Comparison of ENCODE assay signal across 26 cellular contexts in the genomic region with DNA sequence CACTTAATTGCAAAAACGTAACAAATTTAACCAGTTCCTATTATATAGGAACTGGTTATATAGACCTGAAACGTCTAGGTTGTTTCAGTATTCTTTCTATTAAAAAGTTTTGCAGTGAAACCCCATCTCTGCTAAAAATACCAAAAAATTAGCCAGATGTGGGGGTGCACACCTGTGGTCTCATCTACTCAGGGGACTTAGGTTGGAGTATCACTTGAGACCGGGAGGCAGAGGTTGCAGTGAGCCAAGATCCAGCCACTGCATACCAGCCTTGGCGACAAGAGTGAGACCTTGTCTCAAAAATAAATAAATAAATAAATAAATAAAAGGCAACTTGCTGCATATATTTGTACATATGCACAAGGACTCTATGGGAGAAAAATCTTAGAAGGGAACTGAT.
"Had no signal": no experiment of that assay in that cellular context is flagged by ENCODE, and none has a peak within 500 bp of the region (broad histone marks: within the 10 kb centered on the region; RNA-seq: fewer than 3 reads in every experiment).

No MANE protein-coding gene starts in this region.

- H3K4me1 ChIP-seq: stomach, suprapubic skin, testis, thyroid gland, tibial artery, tibial nerve, transverse colon, upper lobe of left lung, upper lobe of right lung, uterus, vagina had no signal

- H3K27me3 ChIP-seq: stomach, suprapubic skin, testis, thyroid gland, tibial artery, tibial nerve, transverse colon, upper lobe of left lung, upper lobe of right lung, uterus, vagina had no signal

- H3K27ac ChIP-seq: stomach, suprapubic skin, testis, thoracic aorta, thyroid gland, tibial artery, tibial nerve, transverse colon, upper lobe of left lung, upper lobe of right lung, uterus, vagina had no signal

- ATAC-seq: stimulated activated effector memory CD8-positive, alpha-beta T cell treated with anti-CD3 and anti-CD28 coated beads, Interleukin-12 subunit alpha, Interleukin-12 subunit beta, amount 100 ng/mL, for 72 hours; stimulated activated memory B cell treated with anti-CD40 and anti-IgM and Interleukin-4, amounts not matched to agents 10 μg/mL and 1 μg/mL and 100 μg/mL, for 72 hours; stimulated activated naive B cell treated with anti-CD40 and anti-IgM and Interleukin-4, amounts not matched to agents 10 μg/mL and 1 μg/mL and 100 μg/mL, for 72 hours; stimulated activated naive CD8-positive, alpha-beta T cell treated with anti-CD3 and anti-CD28 coated beads, Interleukin-15, amount 100 ng/mL, for 72 hours; stimulated activated naive CD8-positive, alpha-beta T cell treated with anti-CD3 and anti-CD28 coated beads, Interleukin-15, Interleukin-2, amounts not matched to agents 100 U/mL and 50 U/mL, for 24 hours; upper lobe of right lung had no signal

- H3K9me3 ChIP-seq: stomach, suprapubic skin, testis, thoracic aorta, thyroid gland, tibial artery, transverse colon, upper lobe of left lung, upper lobe of right lung, uterus, vagina had no signal

- H3K36me3 ChIP-seq: stomach, suprapubic skin, thoracic aorta, thyroid gland, tibial artery, tibial nerve, transverse colon, upper lobe of left lung, upper lobe of right lung, uterus, vagina had no signal

- H3K4me3 ChIP-seq: stomach, suprapubic skin, testis, thoracic aorta, thyroid gland, tibial artery, tibial nerve, transverse colon, upper lobe of left lung, upper lobe of right lung, uterus, vagina had no signal

- DNase-seq: stimulated activated CD4-positive, alpha-beta T cell treated with anti-CD3 and anti-CD28 coated beads, Interleukin-2, amount 100 ng/mL, for 48 hours; stimulated activated CD4-positive, alpha-beta T cell treated with anti-CD3 and anti-CD28 coated beads, Interleukin-4, amount 100 ng/mL, for 1 hour; stimulated activated CD4-positive, alpha-beta T cell treated with anti-CD3 and anti-CD28 coated beads, Interleukin-4, amount 100 ng/mL, for 24 hours; stimulated activated CD4-positive, alpha-beta T cell treated with anti-CD3 and anti-CD28 coated beads, Interleukin-4, amount 100 ng/mL, for 4 hours; stimulated activated CD8-positive, alpha-beta memory T cell treated with anti-CD3 and anti-CD28 coated beads, Interleukin-4, amount 100 ng/mL, for 48 hours; stimulated activated naive B cell treated with anti-CD40 and anti-IgM and Interleukin-4, amounts not matched to agents 10 μg/mL and 1 μg/mL and 100 μg/mL, for 72 hours; stimulated activated naive CD4-positive, alpha-beta T cell; stimulated activated naive CD4-positive, alpha-beta T cell treated with Interleukin-2 at 50 U/mL for 16 hours; stimulated activated naive CD8-positive, alpha-beta T cell treated with anti-CD3 and anti-CD28 coated beads, Interleukin-15, amount 100 ng/mL, for 72 hours; stimulated activated naive CD8-positive, alpha-beta T cell treated with anti-CD3 and anti-CD28 coated beads, Interleukin-15, Interleukin-2, amounts not matched to agents 100 U/mL and 50 U/mL, for 24 hours; stomach; substantia nigra; testis; thyroid gland; tibial artery; transverse colon; trophoblast cell; upper lobe of left lung; upper lobe of right lung; uterus had no signal
